ENCODE assay signal across 8 cellular contexts in genomic region chr10:131536676-131537075, GRCh38.
"Had no signal": no experiment of that assay in that cellular context is flagged by ENCODE, and none has a peak within 500 bp of the region (broad histone marks: within the 10 kb centered on the region; RNA-seq: fewer than 3 reads in every experiment).

No MANE protein-coding gene starts in this region.

- H3K4me3 ChIP-seq: GM12878 had no signal

- FAIRE-seq: G401.6, GM12878, GM12891, GM12892, GM18507, GM19239 had no signal

- ATAC-seq: GM12878 had no signal

- DNase-seq: GDM1, GF-D8 had no signal
